9 cellular contexts compared by ENCODE assay signal in the genomic region with DNA sequence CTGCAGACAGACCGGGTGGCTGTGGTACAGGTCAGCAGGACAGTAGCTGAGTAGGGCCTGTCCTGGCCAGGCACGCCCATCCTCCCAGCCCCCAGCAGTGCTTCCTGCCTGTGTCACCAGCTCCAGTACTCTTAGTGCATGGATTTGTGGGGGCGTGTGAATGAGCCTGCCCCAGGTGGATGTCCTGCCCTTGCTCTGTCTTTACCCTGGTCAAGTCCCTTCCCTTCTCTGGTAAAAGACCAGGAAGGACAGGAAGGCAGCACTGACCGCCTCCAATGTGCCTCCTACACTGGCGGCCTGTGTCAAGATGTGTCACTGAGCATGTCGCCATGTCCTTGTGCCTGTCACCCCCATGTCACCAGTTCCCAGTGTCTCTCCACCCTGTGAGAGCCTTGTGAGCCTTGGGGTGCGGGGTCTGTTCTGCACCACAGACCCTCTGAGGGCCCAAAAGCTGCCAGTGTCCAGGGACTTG. TPM values are rescaled to one million over a fixed set of nuclear protein-coding genes. Genes with fewer than 3 reads are reported as not detected.
A peak's percentile ranks its signal among the peaks of the same experiment; 100 is the strongest.
DNase-seq lines count a peak whose midpoint lies in the region; ATAC-seq and TF ChIP-seq lines count a peak whose summit lies in the region.
"Had no signal": no experiment of that assay in that cellular context is flagged by ENCODE, and none has a peak within 500 bp of the region (broad histone marks: within the 10 kb centered on the region; RNA-seq: fewer than 3 reads in every experiment).

No MANE protein-coding gene starts in this region.

- peaks cover 8 to 10% of the 10 kb centered on the region in 2 donors for H3K36me3 ChIP-seq in mucosa of rectum (ENCODE audit: control insufficient read depth in 2 of 2, insufficient read depth in 2 of 2, low read length in 2 of 2)
- no peaks in the 10 kb centered on the region for H3K36me3 ChIP-seq in uterus

- H3K9me3 ChIP-seq in mucosa of rectum (ENCODE audit: control insufficient read depth in 2 of 2, low read length in 2 of 2): no peaks in the 10 kb centered on the region
- no peaks in the 10 kb centered on the region for H3K9me3 ChIP-seq in uterus

- no peak for ATAC-seq in GM19452 (IDR thresholded peaks at IDR 0.05; ENCODE audit: unreplicated experiment)

- no peak overlapping the region for H3K4me3 Mint-ChIP-seq in activated T-cell treated with anti-CD3 and anti-CD28 coated beads, Interleukin-2, amount 50 U/mL, for 24 hours

- H3K36me3 Mint-ChIP-seq in activated T-cell treated with anti-CD3 and anti-CD28 coated beads, Interleukin-2, amount 50 U/mL, for 24 hours (ENCODE audit: low read depth): no peaks in the 10 kb centered on the region

- H3K9ac ChIP-seq in mucosa of rectum (ENCODE audit: low read depth in 1 of 2, low read length in 2 of 2): peak overlapping the region in 1 of 2 donors; percentile 93

- H3K27ac ChIP-seq in mucosa of rectum (ENCODE audit: low read depth in 2 of 2, low read length in 2 of 2) (peak overlapping the region; percentile 96 to 98), uterus (peak overlapping the region; percentile 98 to 100)

- H3K4me1 ChIP-seq in mucosa of rectum (ENCODE audit: control insufficient read depth in 2 of 2, insufficient read depth in 2 of 2, low read length in 2 of 2) (peaks cover 39 to 40% of the 10 kb centered on the region in 2 donors), uterus (peaks cover 11 to 41% of the 10 kb centered on the region in 2 donors)

- H3K4me1 Mint-ChIP-seq in activated T-cell treated with anti-CD3 and anti-CD28 coated beads, Interleukin-2, amount 50 U/mL, for 24 hours (ENCODE audit: low read depth): peaks cover 7% of the 10 kb centered on the region

- H3K4me3 ChIP-seq in mucosa of rectum (ENCODE audit: low read length in 2 of 2): peak overlapping the region; percentile 7 to 63
- no peak overlapping the region for H3K4me3 ChIP-seq in uterus

- TF ChIP-seq CTCF in uterus (IDR thresholded peaks at IDR 0.05): no peak

- no peaks in the 10 kb centered on the region for H3K27me3 Mint-ChIP-seq in activated T-cell treated with anti-CD3 and anti-CD28 coated beads, Interleukin-2, amount 50 U/mL, for 24 hours

- H3K27ac Mint-ChIP-seq in activated T-cell treated with anti-CD3 and anti-CD28 coated beads, Interleukin-2, amount 50 U/mL, for 24 hours: no peak overlapping the region

- no peak for TF ChIP-seq POLR2A in uterus (IDR thresholded peaks at IDR 0.05)

- no peaks in the 10 kb centered on the region for H3K27me3 ChIP-seq in mucosa of rectum (ENCODE audit: control insufficient read depth in 2 of 2, insufficient read depth in 2 of 2, low read length in 2 of 2)
- H3K27me3 ChIP-seq in uterus: no peaks in the 10 kb centered on the region

- intact Hi-C loops in uterus (cut with DNase I; ENCODE audit: low total_unique reads): no loop called here

- DNase-seq in LHCN-M2 (ENCODE audit: low read depth): peak; percentile 42
- peak; percentile 19 for DNase-seq in dermis blood vessel endothelial cell
- peak in 1 of 2 donors; percentile 22 for DNase-seq in uterus
- no peak for DNase-seq in activated T-cell treated with anti-CD3 and anti-CD28 coated beads, Interleukin-2, amount 50 U/mL, for 24 hours
- no peak for DNase-seq in globus pallidus (ENCODE audit: low spot score)

- H3K9me3 Mint-ChIP-seq in activated T-cell treated with anti-CD3 and anti-CD28 coated beads, Interleukin-2, amount 50 U/mL, for 24 hours: no peaks in the 10 kb centered on the region

RNA-seq across cellular contexts. Expression of gene TEAD3, which starts 11.9 kb away (rescaled TPM):
- total RNA-seq in LHCN-M2 (2014; rRNA removed) (16.8 and 17.5 TPM in 2 replicates), dermis blood vessel endothelial cell (0.33 and 0.68 TPM in 2 replicates), uterus (100 to 1,000 TPM in 1 of 4 donors, 10 to 100 TPM in 3; 10.2 to 107 (median 17.2) TPM)
- polyA plus RNA-seq in LHCN-M2 (2012): 42.5 TPM

RNA-seq across cellular contexts. Expression of gene RPL10A, which starts 16.8 kb away (rescaled TPM):
- 1,186 and 1,216 TPM in 2 replicates for total RNA-seq in LHCN-M2 (2014; rRNA removed)
- polyA plus RNA-seq in LHCN-M2 (2012): 2,067 TPM
- 1,962 and 2,039 TPM in 2 replicates for total RNA-seq in dermis blood vessel endothelial cell
- total RNA-seq in uterus: 1,000 to 10,000 TPM; 1,557 to 4,762 (median 2,904) TPM

RNA-seq across cellular contexts. Expression of gene TULP1, which starts 27.7 kb away (rescaled TPM):
- total RNA-seq in LHCN-M2 (2014; rRNA removed) (not detected in 2 replicates), dermis blood vessel endothelial cell (not detected in 2 replicates), uterus (1 to 10 TPM in 3 of 4 donors, not detected in 1; 1.6 to 3.2 (median 2.1) TPM)
- polyA plus RNA-seq in LHCN-M2 (2012): 0.07 TPM
- total RNA-seq: activated CD8-positive, alpha-beta memory T cell treated with anti-CD3 and anti-CD28 coated beads for 36 hours; left lobe of liver had no signal

RNA-seq across cellular contexts. Expression of gene FANCE, which starts 32.8 kb away (rescaled TPM):
- 12.8 and 14.6 TPM in 2 replicates for total RNA-seq in LHCN-M2 (2014; rRNA removed)
- polyA plus RNA-seq in LHCN-M2 (2012): 8.8 TPM
- total RNA-seq in dermis blood vessel endothelial cell: 14.5 and 18.0 TPM in 2 replicates
- 10 to 100 TPM in 3 of 4 donors, 1 to 10 TPM in 1; 9.6 to 19.1 (median 11.4) TPM for total RNA-seq in uterus

Comparison
In these comparisons a context has a peak if more than half of its experiments do, and no peak if none do; other contexts are left out.
1. DNase-seq: peak in LHCN-M2 (single experiment) and dermis blood vessel endothelial cell (single experiment); none in activated T-cell treated with anti-CD3 and anti-CD28 coated beads, Interleukin-2, amount 50 U/mL, for 24 hours (single experiment) and globus pallidus (single experiment).
2. H3K4me3 ChIP-seq: peak in mucosa of rectum (2 of 2); none in uterus (0 of 2).